ENCODE assay signal across 9 cellular contexts in the genomic region with DNA sequence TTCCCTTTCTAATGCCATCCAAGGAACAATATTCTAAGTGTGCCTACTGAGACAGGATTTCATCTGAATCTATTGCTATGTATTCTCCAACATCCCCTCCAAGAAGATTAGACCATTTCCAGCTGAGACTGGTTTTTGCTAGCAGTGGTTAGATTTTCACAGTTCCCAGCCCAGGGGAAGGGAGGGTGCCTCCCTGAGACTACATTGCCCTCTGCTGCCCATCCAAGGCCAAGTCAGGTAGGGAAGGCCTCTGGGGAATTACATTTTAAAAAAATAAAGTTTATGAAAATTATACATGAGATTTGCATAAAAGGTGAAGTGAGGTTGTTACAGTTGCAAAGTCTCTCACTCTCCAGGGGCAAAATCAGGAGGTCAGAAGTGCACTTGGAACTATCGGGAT. TPM values are rescaled to one million over a fixed set of nuclear protein-coding genes. Genes with fewer than 3 reads are reported as not detected.
A peak's percentile ranks its signal among the peaks of the same experiment; 100 is the strongest.
DNase-seq lines count a peak whose midpoint lies in the region; ATAC-seq and TF ChIP-seq lines count a peak whose summit lies in the region.
"Had no signal": no experiment of that assay in that cellular context is flagged by ENCODE, and none has a peak within 500 bp of the region (broad histone marks: within the 10 kb centered on the region; RNA-seq: fewer than 3 reads in every experiment).

No MANE protein-coding gene starts in this region.

- TF ChIP-seq CTCF in HFFc6 (IDR thresholded peaks at IDR 0.05) (peak; percentile 48; the same call in 1 of the 2 replicates), WERI-Rb-1 (IDR thresholded peaks at IDR 0.05; ENCODE audit: low read depth, low read length) (peak; percentile 63)

- no peak overlapping the region for H2AK5ac ChIP-seq in mesendoderm (ENCODE audit: low read length)

- no peaks in the 10 kb centered on the region for H3K79me2 ChIP-seq in mesendoderm (ENCODE audit: control insufficient read depth, insufficient read depth, low read length)

- ATAC-seq in GM19351 (IDR thresholded peaks at IDR 0.05; ENCODE audit: unreplicated experiment) (no peak), GM21619 (IDR thresholded peaks at IDR 0.05; ENCODE audit: unreplicated experiment) (no peak)

- no peak overlapping the region for H3K4me3 ChIP-seq in WERI-Rb-1 (ENCODE audit: low read depth, low read length)
- H3K4me3 ChIP-seq in mesendoderm (ENCODE audit: low read length), result no peak overlapping the region

- H3K18ac ChIP-seq in mesendoderm (ENCODE audit: low read length), result no peak overlapping the region

- peaks cover 7% of the 10 kb centered on the region for H3K9me3 ChIP-seq in WERI-Rb-1 (ENCODE audit: severe bottlenecking)

- no peaks in the 10 kb centered on the region for H3K27me3 ChIP-seq in WERI-Rb-1 (ENCODE audit: insufficient read depth, low read depth, severe bottlenecking)
- H3K27me3 ChIP-seq in mesendoderm (ENCODE audit: insufficient read depth, low read length, poor library complexity), result no peaks in the 10 kb centered on the region

- no CpG with 5 or more reads among the region's 1 CpG for whole genome bisulfite sequencing in mesendoderm (ENCODE audit: extremely low coverage, insufficient coverage, low lambda C conversion rate)

- H3K4me3 Mint-ChIP-seq in HFFc6, result no peak overlapping the region

- H3K9me3 Mint-ChIP-seq in HFFc6, result no peaks in the 10 kb centered on the region; the same call in 1 of the 2 replicates

- no peak overlapping the region for H2BK5ac ChIP-seq in mesendoderm (ENCODE audit: low read length)

- no peaks in the 10 kb centered on the region for H3K36me3 Mint-ChIP-seq in HFFc6 (ENCODE audit: low read depth)

- H3K4me1 Mint-ChIP-seq in HFFc6 (ENCODE audit: low read depth), result no peaks in the 10 kb centered on the region

- H3K36me3 ChIP-seq in WERI-Rb-1, result no peaks in the 10 kb centered on the region
- H3K36me3 ChIP-seq in mesendoderm (ENCODE audit: control insufficient read depth, insufficient read depth, low read length), result no peaks in the 10 kb centered on the region

- H2BK15ac ChIP-seq in mesendoderm (replicated peaks; ENCODE audit: low read depth), result no peak overlapping the region

- H3K4me1 ChIP-seq in mesendoderm (ENCODE audit: control insufficient read depth, low read depth, low read length), result no peaks in the 10 kb centered on the region

- H3K23ac ChIP-seq in mesendoderm (ENCODE audit: low read length), result no peak overlapping the region

- H3K9ac ChIP-seq in mesendoderm (ENCODE audit: low read length), result no peak overlapping the region

- H3K56ac ChIP-seq in mesendoderm (ENCODE audit: low read length), result no peak overlapping the region

- no peaks in the 10 kb centered on the region for H3K79me1 ChIP-seq in mesendoderm (ENCODE audit: low read length)

- no peak overlapping the region for H3K4ac ChIP-seq in mesendoderm (ENCODE audit: low read depth, low read length)

- H3K27ac Mint-ChIP-seq in HFFc6, result no peak overlapping the region

- no peak overlapping the region for H4K8ac ChIP-seq in mesendoderm (ENCODE audit: low read depth, low read length)

- H4K5ac ChIP-seq in mesendoderm (ENCODE audit: low read length), result no peak overlapping the region

- H3K4me2 ChIP-seq in mesendoderm (ENCODE audit: low read length), result no peak overlapping the region

- DNase-seq in DMS153 treated with DMSO at 0.1 percent for 48 hours (lab: John Stamatoyannopoulos, UW; ENCODE audit: unreplicated experiment) (peak; percentile 15), HFFc6 (no peak), WERI-Rb-1 (peak; percentile 64), mesendoderm (peak; percentile 53), NCI-H128 (lab: John Stamatoyannopoulos, UW; ENCODE audit: unreplicated experiment) (no peak)
- no peak for DNase-seq in activated naive CD4-positive, alpha-beta T cell (lab: John Stamatoyannopoulos, UW)
- DNase-seq: activated effector memory CD4-positive, alpha-beta T cell treated with anti-CD3 and anti-CD28 coated beads, Interleukin-2, amount 50 U/mL, for 16 hours had no signal

- H3K27ac ChIP-seq in WERI-Rb-1 (peak overlapping the region; percentile 13; the same call in 1 of the 2 replicates), mesendoderm (ENCODE audit: low read depth, low read length) (no peak overlapping the region)

- H3K27me3 Mint-ChIP-seq in HFFc6 (ENCODE audit: insufficient read depth), result no peaks in the 10 kb centered on the region

- H2BK120ac ChIP-seq in mesendoderm (ENCODE audit: low read depth, low read length), result no peak overlapping the region

RNA-seq across cellular contexts. Expression of a gene that starts 28.0 kb away (rescaled TPM):
- not detected for total RNA-seq in HFFc6 (2021; fragmentation: NEBNext Ultra II Directional; extraction: Animal tissue kit (Norgen Biotek cat#: 25700))
- polyA plus RNA-seq in mesendoderm (2013, experiment 1 of 2), result 2.3 TPM
- 2.5 TPM for polyA plus RNA-seq in mesendoderm (2013, experiment 2 of 2)

Comparison
In these comparisons a context has a peak if more than half of its experiments do, and no peak if none do; other contexts are left out.
1. DNase-seq: peak in DMS153 treated with DMSO at 0.1 percent for 48 hours (single experiment), WERI-Rb-1 (single experiment) and mesendoderm (single experiment); none in HFFc6 (single experiment), activated naive CD4-positive, alpha-beta T cell (0 of 4) and NCI-H128 (single experiment).